Comparison of ENCODE assay signal across 20 cellular contexts in the genomic region with DNA sequence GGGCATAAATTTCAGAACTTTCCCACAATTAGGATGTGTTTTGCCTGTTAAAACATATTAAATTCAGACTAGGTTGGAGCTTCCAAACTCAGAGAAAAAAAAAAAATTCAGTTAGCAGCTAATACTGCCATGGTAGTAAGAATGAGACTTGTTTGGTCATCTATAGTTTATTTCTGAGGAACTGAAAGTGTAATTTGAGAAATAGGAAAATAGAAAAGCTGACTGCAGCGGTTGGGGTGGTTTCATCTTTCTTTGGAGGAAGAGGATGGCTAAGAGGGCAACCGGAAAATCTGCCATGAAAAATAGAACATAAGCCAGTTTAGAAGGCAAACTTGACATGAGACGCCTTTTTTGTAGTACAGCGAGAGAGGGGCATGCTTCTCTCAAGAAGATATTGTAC.
"Had no signal": no experiment of that assay in that cellular context is flagged by ENCODE, and none has a peak within 500 bp of the region (broad histone marks: within the 10 kb centered on the region; RNA-seq: fewer than 3 reads in every experiment).

No MANE protein-coding gene starts in this region.

- H3K4me2 ChIP-seq: neural progenitor cell, smooth muscle cell had no signal

- H3K9ac ChIP-seq: neural progenitor cell had no signal

- H3K36me3 ChIP-seq: breast epithelium, gastroesophageal sphincter, heart right ventricle, neural progenitor cell, ovary, right lobe of liver, transverse colon had no signal

- H3K9me3 ChIP-seq: breast epithelium, gastroesophageal sphincter, heart right ventricle, ovary, right lobe of liver, transverse colon had no signal

- DNase-seq: activated CD4-positive, alpha-beta T cell treated with anti-CD3 and anti-CD28 coated beads, Interleukin-2, amount 50 U/mL, for 4 hours; activated CD4-positive, CD25-positive, alpha-beta regulatory T cell treated with anti-CD3 and anti-CD28 coated beads, Interleukin-2, amount 50 U/mL, for 72 hours; activated naive CD4-positive, alpha-beta T cell treated with anti-CD3 and anti-CD28 coated beads for 36 hours; activated naive CD8-positive, alpha-beta T cell treated with anti-CD3 and anti-CD28 coated beads, Interleukin-2, amount 50 U/mL, for 24 hours; aorta; heart right ventricle; left cardiac atrium; ovary; right lobe of liver; stimulated activated CD4-positive, alpha-beta T cell treated with anti-CD3 and anti-CD28 coated beads, Interleukin-4, amount 100 ng/mL, for 4 hours; stimulated activated naive CD8-positive, alpha-beta T cell treated with anti-CD3 and anti-CD28 coated beads, Interleukin-15, Interleukin-2, amounts not matched to agents 100 U/mL and 50 U/mL, for 24 hours; T1000 had no signal

- H2AFZ ChIP-seq: neural progenitor cell had no signal

- H3K4me3 ChIP-seq: breast epithelium, gastroesophageal sphincter, heart right ventricle, lung, neural progenitor cell, ovary, right lobe of liver, smooth muscle cell, transverse colon had no signal

- H3K4me1 ChIP-seq: breast epithelium, gastroesophageal sphincter, heart right ventricle, neural progenitor cell, right lobe of liver, transverse colon had no signal

- ATAC-seq: activated naive CD8-positive, alpha-beta T cell treated with anti-CD3 and anti-CD28 coated beads, Interleukin-2, amount 50 U/mL, for 24 hours; activated T-helper 17 cell treated with anti-CD3 and anti-CD28 coated beads, Interleukin-2, amount 50 U/mL, for 72 hours; gastroesophageal sphincter; heart right ventricle; left cardiac atrium; right lobe of liver; stimulated activated naive CD8-positive, alpha-beta T cell treated with anti-CD3 and anti-CD28 coated beads, Interleukin-15, Interleukin-2, amounts not matched to agents 100 U/mL and 50 U/mL, for 24 hours had no signal

- H3K27me3 ChIP-seq: breast epithelium, gastroesophageal sphincter, heart right ventricle, neural progenitor cell, ovary, right lobe of liver, transverse colon had no signal

- H3K27ac ChIP-seq: breast epithelium, epithelial cell of prostate, gastroesophageal sphincter, heart right ventricle, neural progenitor cell, ovary, right lobe of liver, transverse colon had no signal
